22 cellular contexts compared by ENCODE assay signal in the genomic region with DNA sequence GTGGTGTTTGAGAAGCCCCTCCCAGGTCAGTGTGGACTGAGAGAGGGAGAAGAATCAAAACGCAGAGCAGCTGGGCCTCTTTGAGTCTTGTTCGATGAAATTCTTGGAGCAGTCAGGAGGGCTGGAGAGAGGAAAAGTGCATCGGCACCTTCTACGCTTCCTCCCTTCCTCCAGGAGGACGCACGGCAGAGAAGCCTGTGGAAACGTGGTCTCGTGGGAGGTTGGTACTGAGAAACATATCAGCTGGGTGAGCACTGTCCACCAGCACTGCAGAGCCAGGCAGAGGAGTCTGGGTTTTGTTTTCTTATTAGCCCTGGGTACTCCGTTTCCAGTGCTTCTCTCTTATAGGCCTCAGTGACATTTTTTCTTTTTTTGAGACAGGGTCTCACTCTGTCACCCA. TPM values are rescaled to one million over a fixed set of nuclear protein-coding genes. Genes with fewer than 3 reads are reported as not detected.
DNase-seq lines count a peak whose midpoint lies in the region; ATAC-seq and TF ChIP-seq lines count a peak whose summit lies in the region.
"Had no signal": no experiment of that assay in that cellular context is flagged by ENCODE, and none has a peak within 500 bp of the region (broad histone marks: within the 10 kb centered on the region; RNA-seq: fewer than 3 reads in every experiment).

No MANE protein-coding gene starts in this region.

- TF ChIP-seq EP300 in ovary (IDR thresholded peaks at IDR 0.05): no peak

- ATAC-seq in HG03469 (IDR thresholded peaks at IDR 0.05; ENCODE audit: unreplicated experiment): no peak
- no peak for ATAC-seq in PC-3
- ATAC-seq: Panc1; stimulated activated memory B cell treated with anti-CD40 and anti-IgM and Interleukin-4, amounts not matched to agents 10 μg/mL and 1 μg/mL and 100 μg/mL, for 72 hours had no signal

- intact Hi-C loops in ovary (cut with DNase I): loop anchor here in 1 of 4 donors (5.0 kb wide), 1 partner anchor 123 kb away; no protein-coding TSS in a partner anchor
- intact Hi-C loops in PC-3 (cut with micrococcal nuclease): no loop called here

- H2AFZ ChIP-seq in fibroblast of lung (ENCODE audit: low read length) (peak overlapping the region; percentile 54), PC-3 (ENCODE audit: low read length) (no peak overlapping the region)

- H3K4me2 ChIP-seq in fibroblast of lung (ENCODE audit: extremely low read depth, insufficient read depth, low read length) (no peak overlapping the region), PC-3 (ENCODE audit: low read length) (no peak overlapping the region)

- H3K79me2 ChIP-seq in fibroblast of lung (ENCODE audit: control insufficient read depth, insufficient read depth, low read length) (no peaks in the 10 kb centered on the region), PC-3 (ENCODE audit: low read length) (no peaks in the 10 kb centered on the region)

- H3K9ac ChIP-seq in fibroblast of lung (ENCODE audit: insufficient read depth, low read length) (no peak overlapping the region), PC-3 (ENCODE audit: low read length) (no peak overlapping the region)

- H3K27ac ChIP-seq in fibroblast of lung (ENCODE audit: insufficient read depth, low read length) (no peak overlapping the region), ovary (peak overlapping the region in 1 of 2 donors; percentile 82), PC-3 (ENCODE audit: low read length) (no peak overlapping the region)
- H3K27ac ChIP-seq: SJSA1, WERI-Rb-1 had no signal

- DNase-seq in DMS 273 (lab: John Stamatoyannopoulos, UW; ENCODE audit: unreplicated experiment): peak; percentile 81
- peak in 1 of 2 donors; percentile 7 for DNase-seq in fibroblast of lung (ENCODE audit: low read depth in 2 of 2)
- DNase-seq in ovary: peak; percentile 39 to 46 (median 42)
- DNase-seq in NK-92 treated with Interleukin-12 subunit alpha and Interleukin-12 subunit beta, amount 100 ng/mL, for 24 hours (lab: John Stamatoyannopoulos, UW): no peak
- no peak for DNase-seq in LoVo (ENCODE audit: low spot score)
- no peak for DNase-seq in PC-3
- DNase-seq: activated CD4-positive, alpha-beta memory T cell treated with anti-CD3 and anti-CD28 coated beads for 36 hours; activated naive CD4-positive, alpha-beta T cell; amygdala; DMS153; endodermal cell; NCI-H1417 treated with DMSO at 0.1 percent for 48 hours; NCI-H774; nucleus accumbens; stimulated activated CD4-positive, alpha-beta T cell treated with anti-CD3 and anti-CD28 coated beads, Interleukin-1b, Interleukin-23, amount 100 ng/mL, for 48 hours; T-helper 2 cell; WERI-Rb-1 had no signal

- BruUV-seq in PC-3 (replicated peaks; lab: Mats Ljungman, UMichigan): no TSS peak

- H4K20me1 ChIP-seq in fibroblast of lung (ENCODE audit: control insufficient read depth, extremely low read depth, insufficient read depth, low read length) (no peaks in the 10 kb centered on the region), PC-3 (ENCODE audit: low read length) (no peaks in the 10 kb centered on the region)

- no peaks in the 10 kb centered on the region for H3F3A ChIP-seq in PC-3 (ENCODE audit: low read length, unreplicated experiment)

- no peaks in the 10 kb centered on the region for H3K4me1 ChIP-seq in fibroblast of lung (ENCODE audit: control insufficient read depth, extremely low read depth, insufficient read depth, low read length)
- peaks cover 6% of the 10 kb centered on the region for H3K4me1 ChIP-seq in ovary (ENCODE audit: insufficient read depth)
- no peaks in the 10 kb centered on the region for H3K4me1 ChIP-seq in PC-3 (ENCODE audit: insufficient read depth, low read length)

- POLR2A ChIA-PET in PC-3 (lab: Charles Lee; ENCODE audit: unreplicated experiment): no interaction called here

- H3K9me2 ChIP-seq in PC-3 (replicated peaks; ENCODE audit: low read length): no peaks in the 10 kb centered on the region

- no peaks in the 10 kb centered on the region for H3K36me3 ChIP-seq in fibroblast of lung (ENCODE audit: control insufficient read depth, insufficient read depth, low read length)
- no peaks in the 10 kb centered on the region for H3K36me3 ChIP-seq in ovary
- H3K36me3 ChIP-seq in PC-3 (ENCODE audit: low read depth, low read length): no peaks in the 10 kb centered on the region
- H3K36me3 ChIP-seq: SJSA1, WERI-Rb-1 had no signal

- WGBS in ovary, 3 donors: 8 to 13% (median 9%) methylated on average over 9 of the region's 9 CpGs

- H3K27me3 ChIP-seq in fibroblast of lung (ENCODE audit: control insufficient read depth, insufficient read depth, low read length) (no peaks in the 10 kb centered on the region), ovary (no peaks in the 10 kb centered on the region), PC-3 (ENCODE audit: low read length) (no peaks in the 10 kb centered on the region)
- H3K27me3 ChIP-seq: SJSA1 had no signal

- TF ChIP-seq CTCF in fibroblast of lung (conservative IDR thresholded peaks at IDR 0.05 in 1 of 2, IDR thresholded peaks at IDR 0.05 in 1 of 2; ENCODE audit: low read depth in 1 of 2, low read length in 2 of 2) (no peak), ovary (IDR thresholded peaks at IDR 0.05) (no peak), PC-3 (conservative IDR thresholded peaks at IDR 0.05; ENCODE audit: low read depth, low read length) (no peak)

- no peak for TF ChIP-seq POLR2A in ovary (IDR thresholded peaks at IDR 0.05)

- CTCF ChIA-PET in PC-3 (lab: Charles Lee): no interaction called here

- H3K9me3 ChIP-seq in fibroblast of lung (ENCODE audit: control insufficient read depth, insufficient read depth, low read depth, low read length) (no peaks in the 10 kb centered on the region), ovary (no peaks in the 10 kb centered on the region), PC-3 (ENCODE audit: low read length) (no peaks in the 10 kb centered on the region)
- H3K9me3 ChIP-seq: SJSA1 had no signal

- H3K4me3 ChIP-seq in fibroblast of lung (replicated peaks in 1 of 4; ENCODE audit: control extremely low read depth in 1 of 4, insufficient read depth in 1 of 4, low read depth in 3 of 4, low read length in 4 of 4): no peak overlapping the region
- no peak overlapping the region for H3K4me3 ChIP-seq in ovary
- no peak overlapping the region for H3K4me3 ChIP-seq in PC-3 (ENCODE audit: low read length)
- H3K4me3 ChIP-seq: SJSA1 had no signal

TF ChIP-seq in PFSK-1, 5 proteins besides CTCF, POLR2A, EP300 and RAD21:
- TF ChIP-seq, protein P1, sequence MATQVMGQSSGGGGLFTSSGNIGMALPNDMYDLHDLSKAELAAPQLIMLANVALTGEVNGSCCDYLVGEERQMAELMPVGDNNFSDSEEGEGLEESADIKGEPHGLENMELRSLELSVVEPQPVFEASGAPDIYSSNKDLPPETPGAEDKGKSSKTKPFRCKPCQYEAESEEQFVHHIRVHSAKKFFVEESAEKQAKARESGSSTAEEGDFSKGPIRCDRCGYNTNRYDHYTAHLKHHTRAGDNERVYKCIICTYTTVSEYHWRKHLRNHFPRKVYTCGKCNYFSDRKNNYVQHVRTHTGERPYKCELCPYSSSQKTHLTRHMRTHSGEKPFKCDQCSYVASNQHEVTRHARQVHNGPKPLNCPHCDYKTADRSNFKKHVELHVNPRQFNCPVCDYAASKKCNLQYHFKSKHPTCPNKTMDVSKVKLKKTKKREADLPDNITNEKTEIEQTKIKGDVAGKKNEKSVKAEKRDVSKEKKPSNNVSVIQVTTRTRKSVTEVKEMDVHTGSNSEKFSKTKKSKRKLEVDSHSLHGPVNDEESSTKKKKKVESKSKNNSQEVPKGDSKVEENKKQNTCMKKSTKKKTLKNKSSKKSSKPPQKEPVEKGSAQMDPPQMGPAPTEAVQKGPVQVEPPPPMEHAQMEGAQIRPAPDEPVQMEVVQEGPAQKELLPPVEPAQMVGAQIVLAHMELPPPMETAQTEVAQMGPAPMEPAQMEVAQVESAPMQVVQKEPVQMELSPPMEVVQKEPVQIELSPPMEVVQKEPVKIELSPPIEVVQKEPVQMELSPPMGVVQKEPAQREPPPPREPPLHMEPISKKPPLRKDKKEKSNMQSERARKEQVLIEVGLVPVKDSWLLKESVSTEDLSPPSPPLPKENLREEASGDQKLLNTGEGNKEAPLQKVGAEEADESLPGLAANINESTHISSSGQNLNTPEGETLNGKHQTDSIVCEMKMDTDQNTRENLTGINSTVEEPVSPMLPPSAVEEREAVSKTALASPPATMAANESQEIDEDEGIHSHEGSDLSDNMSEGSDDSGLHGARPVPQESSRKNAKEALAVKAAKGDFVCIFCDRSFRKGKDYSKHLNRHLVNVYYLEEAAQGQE (IDR thresholded peaks at IDR 0.05; ENCODE audit: insufficient read depth in 1 of 2, low read depth in 2 of 2, low read length in 2 of 2): 0 out of 4 replicates have a peak, but pooled peaks have one; percentile 36 to 43
- no peak for TF ChIP-seq POLR2AphosphoS5 (IDR thresholded peaks at IDR 0.05; ENCODE audit: low read depth, low read length)

RNA-seq across cellular contexts. Expression of gene TXLNB, which starts 52.7 kb away (rescaled TPM):
- polyA plus RNA-seq in PFSK-1 (2012; ENCODE audit: insufficient read length, low read depth): not detected
- 1.2 and 1.5 TPM in 2 replicates for total RNA-seq in fibroblast of lung
- polyA plus RNA-seq in fibroblast of lung: 0.15 and 0.36 TPM in 2 replicates
- polyA plus RNA-seq in fibroblast of lung (2012): 0.12 and 0.36 TPM in 2 replicates
- polyA minus RNA-seq in fibroblast of lung (ENCODE audit: low replicate concordance): 0.33 and 0.55 TPM in 2 replicates
- total RNA-seq in ovary: 1 to 10 TPM; 2.3 to 7.9 (median 3.4) TPM
- polyA plus RNA-seq in ovary: 1 to 10 TPM; 6.1 to 6.4 TPM
- 0.22 TPM in 1 of 2 replicates, not detected in the other for total RNA-seq in PC-3 (2014; rRNA removed)
- total RNA-seq: endodermal cell, SJSA1 had no signal

Comparison
In these comparisons a context has a peak if more than half of its experiments do, and no peak if none do; other contexts are left out.
1. DNase-seq: peak in DMS 273 (single experiment) and ovary (5 of 5); none in NK-92 treated with Interleukin-12 subunit alpha and Interleukin-12 subunit beta, amount 100 ng/mL, for 24 hours (single experiment), LoVo (single experiment) and PC-3 (single experiment).